14 cellular contexts compared by ENCODE assay signal in genomic region chr16:59593256-59593655, GRCh38.
DNase-seq lines count a peak whose midpoint lies in the region; ATAC-seq and TF ChIP-seq lines count a peak whose summit lies in the region.
"Had no signal": no experiment of that assay in that cellular context is flagged by ENCODE, and none has a peak within 500 bp of the region (broad histone marks: within the 10 kb centered on the region; RNA-seq: fewer than 3 reads in every experiment).

No MANE protein-coding gene starts in this region.

- CTCF ChIA-PET in RWPE1 (lab: Yijun Ruan, JAX): no interaction called here

- TF ChIP-seq CTCF in RWPE1 (conservative IDR thresholded peaks at IDR 0.05; ENCODE audit: low read depth): no peak
- no peak for TF ChIP-seq CTCF in suprapubic skin (IDR thresholded peaks at IDR 0.05)

- H3K27me3 ChIP-seq in ACC112 (ENCODE audit: insufficient read depth, low read length) (no peaks in the 10 kb centered on the region), suprapubic skin (no peaks in the 10 kb centered on the region), HAP-1 (ENCODE audit: low read depth) (no peaks in the 10 kb centered on the region; the same call in 1 of the 2 replicates)

- H3K9me3 ChIP-seq in suprapubic skin (no peaks in the 10 kb centered on the region), HAP-1 (no peaks in the 10 kb centered on the region)

- in situ Hi-C loops in HAP-1 (cut with MboI; ENCODE audit: low sequenced_read_pairs): no loop called here

- no peak for TF ChIP-seq POLR2A in suprapubic skin (IDR thresholded peaks at IDR 0.05)

- H3K79me2 ChIP-seq in ACC112 (ENCODE audit: control insufficient read depth, insufficient read depth, low read length, unreplicated experiment): no peaks in the 10 kb centered on the region

- peak; percentile 81 for ATAC-seq in GM21717 (IDR thresholded peaks at IDR 0.05; ENCODE audit: unreplicated experiment)
- ATAC-seq: natural killer cell, Panc1 had no signal

- peak overlapping the region; percentile 49 for H3K4me3 ChIP-seq in ACC112 (ENCODE audit: low read depth, low read length)
- no peak overlapping the region for H3K4me3 ChIP-seq in suprapubic skin
- H3K4me3 ChIP-seq in HAP-1: no peak overlapping the region

- POLR2A ChIA-PET in RWPE1 (lab: Yijun Ruan, JAX; ENCODE audit: low non-redundant PET): no interaction called here

- peak; percentile 8 for DNase-seq in RWPE1 (ENCODE audit: low spot score)
- DNase-seq in fibroblast of the conjunctiva (ENCODE audit: low read depth): peak; percentile 79
- DNase-seq in superior temporal gyrus (ENCODE audit: extremely low spot score): no peak
- DNase-seq in suprapubic skin (ENCODE audit: low spot score in 2 of 2): no peak
- DNase-seq in occipital lobe (lab: John Stamatoyannopoulos, UW): no peak
- DNase-seq in HAP-1 (ENCODE audit: low spot score in 2 of 2): no peak
- DNase-seq: activated CD4-positive, alpha-beta memory T cell treated with anti-CD3 and anti-CD28 coated beads, Interleukin-2, amount 10 ng/mL, durations not matched to agents 7 days and 5 days; natural killer cell; NCI-H2171; T1000; trophoblast cell had no signal

- TF ChIP-seq EP300 in suprapubic skin (IDR thresholded peaks at IDR 0.05): no peak

- H2AFZ ChIP-seq in ACC112 (ENCODE audit: low read length, unreplicated experiment): peak overlapping the region; percentile 78

- peak overlapping the region; percentile 78 for H3K27ac ChIP-seq in ACC112 (ENCODE audit: low read depth, low read length)
- H3K27ac ChIP-seq in RWPE1: no peak overlapping the region
- no peak overlapping the region for H3K27ac ChIP-seq in suprapubic skin

- H3K36me3 ChIP-seq in ACC112 (ENCODE audit: insufficient read depth, low read length) (no peaks in the 10 kb centered on the region), suprapubic skin (no peaks in the 10 kb centered on the region), HAP-1 (replicated peaks) (no peaks in the 10 kb centered on the region)

- 13% methylated on average over 2 of the region's 2 CpGs for WGBS in suprapubic skin

- H3K4me1 ChIP-seq in ACC112 (ENCODE audit: control insufficient read depth, insufficient read depth, low read length, unreplicated experiment): peaks cover 43% of the 10 kb centered on the region
- no peaks in the 10 kb centered on the region for H3K4me1 ChIP-seq in suprapubic skin
- H3K4me1 ChIP-seq in HAP-1: no peaks in the 10 kb centered on the region

Comparison
In these comparisons a context has a peak if more than half of its experiments do, and no peak if none do; other contexts are left out.
1. DNase-seq: peak in RWPE1 (single experiment) and fibroblast of the conjunctiva (single experiment); none in superior temporal gyrus (single experiment), suprapubic skin (0 of 2), occipital lobe (single experiment) and HAP-1 (0 of 2).